Comparison of ENCODE assay signal across 2 cellular contexts in the genomic region with DNA sequence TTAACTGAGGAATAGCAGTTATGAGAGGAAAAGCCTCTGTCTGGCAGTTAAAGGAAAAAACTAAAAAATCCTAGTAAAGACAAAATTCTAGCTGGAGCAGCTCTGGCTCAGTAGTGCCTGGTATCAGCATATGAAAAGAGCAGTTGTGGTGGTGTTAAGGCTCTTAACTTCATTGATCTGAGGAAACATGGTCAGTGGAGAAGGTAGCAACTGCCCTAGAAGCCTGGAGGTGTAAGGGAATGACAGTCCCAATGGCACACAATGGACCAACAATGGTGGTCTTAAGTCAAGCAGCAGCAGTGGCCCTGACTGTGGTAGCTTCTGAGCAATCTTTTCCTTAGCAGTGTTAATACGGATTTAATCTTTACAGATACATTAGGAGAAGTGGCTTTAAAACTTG.
TF ChIP-seq lines count a peak whose summit lies in the region.

No MANE protein-coding gene starts in this region.

TF ChIP-seq in H1, 55 proteins besides CTCF, POLR2A, EP300 and RAD21 (continued from another document):
- no peak for TF ChIP-seq GABPA (IDR thresholded peaks at IDR 0.05; ENCODE audit: borderline replicate concordance, insufficient read depth, low read length)
- no peak for TF ChIP-seq SAP30 (IDR thresholded peaks at IDR 0.05; ENCODE audit: insufficient read depth, insufficient replicate concordance, low read length)
- TF ChIP-seq, protein P1, sequence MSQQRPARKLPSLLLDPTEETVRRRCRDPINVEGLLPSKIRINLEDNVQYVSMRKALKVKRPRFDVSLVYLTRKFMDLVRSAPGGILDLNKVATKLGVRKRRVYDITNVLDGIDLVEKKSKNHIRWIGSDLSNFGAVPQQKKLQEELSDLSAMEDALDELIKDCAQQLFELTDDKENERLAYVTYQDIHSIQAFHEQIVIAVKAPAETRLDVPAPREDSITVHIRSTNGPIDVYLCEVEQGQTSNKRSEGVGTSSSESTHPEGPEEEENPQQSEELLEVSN (IDR thresholded peaks at IDR 0.05), result no peak
- TF ChIP-seq MAFK (IDR thresholded peaks at IDR 0.05; ENCODE audit: low read depth, low read length), result no peak
- no peak for TF ChIP-seq FOSL1 (IDR thresholded peaks at IDR 0.05; ENCODE audit: insufficient read depth, low read depth, low read length)
- no peak for TF ChIP-seq POLR2AphosphoS5 (IDR thresholded peaks at IDR 0.05; ENCODE audit: low read depth, low read length)
- no peak for TF ChIP-seq KDM1A (IDR thresholded peaks at IDR 0.05; ENCODE audit: borderline replicate concordance, low read length)
- TF ChIP-seq SP4 (IDR thresholded peaks at IDR 0.05; ENCODE audit: low read length), result no peak

TF ChIP-seq in neural cell, 6 proteins besides CTCF, POLR2A, EP300 and RAD21 (continued from another document):
- TF ChIP-seq, protein P2, sequence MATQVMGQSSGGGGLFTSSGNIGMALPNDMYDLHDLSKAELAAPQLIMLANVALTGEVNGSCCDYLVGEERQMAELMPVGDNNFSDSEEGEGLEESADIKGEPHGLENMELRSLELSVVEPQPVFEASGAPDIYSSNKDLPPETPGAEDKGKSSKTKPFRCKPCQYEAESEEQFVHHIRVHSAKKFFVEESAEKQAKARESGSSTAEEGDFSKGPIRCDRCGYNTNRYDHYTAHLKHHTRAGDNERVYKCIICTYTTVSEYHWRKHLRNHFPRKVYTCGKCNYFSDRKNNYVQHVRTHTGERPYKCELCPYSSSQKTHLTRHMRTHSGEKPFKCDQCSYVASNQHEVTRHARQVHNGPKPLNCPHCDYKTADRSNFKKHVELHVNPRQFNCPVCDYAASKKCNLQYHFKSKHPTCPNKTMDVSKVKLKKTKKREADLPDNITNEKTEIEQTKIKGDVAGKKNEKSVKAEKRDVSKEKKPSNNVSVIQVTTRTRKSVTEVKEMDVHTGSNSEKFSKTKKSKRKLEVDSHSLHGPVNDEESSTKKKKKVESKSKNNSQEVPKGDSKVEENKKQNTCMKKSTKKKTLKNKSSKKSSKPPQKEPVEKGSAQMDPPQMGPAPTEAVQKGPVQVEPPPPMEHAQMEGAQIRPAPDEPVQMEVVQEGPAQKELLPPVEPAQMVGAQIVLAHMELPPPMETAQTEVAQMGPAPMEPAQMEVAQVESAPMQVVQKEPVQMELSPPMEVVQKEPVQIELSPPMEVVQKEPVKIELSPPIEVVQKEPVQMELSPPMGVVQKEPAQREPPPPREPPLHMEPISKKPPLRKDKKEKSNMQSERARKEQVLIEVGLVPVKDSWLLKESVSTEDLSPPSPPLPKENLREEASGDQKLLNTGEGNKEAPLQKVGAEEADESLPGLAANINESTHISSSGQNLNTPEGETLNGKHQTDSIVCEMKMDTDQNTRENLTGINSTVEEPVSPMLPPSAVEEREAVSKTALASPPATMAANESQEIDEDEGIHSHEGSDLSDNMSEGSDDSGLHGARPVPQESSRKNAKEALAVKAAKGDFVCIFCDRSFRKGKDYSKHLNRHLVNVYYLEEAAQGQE (IDR thresholded peaks at IDR 0.05; ENCODE audit: borderline replicate concordance), result no peak
- TF ChIP-seq EZH2 (IDR thresholded peaks at IDR 0.05; ENCODE audit: borderline replicate concordance, insufficient read depth, low read length, poor library complexity, severe bottlenecking), result no peak
- no peak for TF ChIP-seq MXI1 (conservative IDR thresholded peaks at IDR 0.05; ENCODE audit: poor library complexity, severe bottlenecking)
- TF ChIP-seq SMC3 (conservative IDR thresholded peaks at IDR 0.05; ENCODE audit: poor library complexity), result no peak
- no peak for TF ChIP-seq TAF1 (IDR thresholded peaks at IDR 0.05; ENCODE audit: low read depth)
